1 cellular context compared by ENCODE assay signal in the genomic region with DNA sequence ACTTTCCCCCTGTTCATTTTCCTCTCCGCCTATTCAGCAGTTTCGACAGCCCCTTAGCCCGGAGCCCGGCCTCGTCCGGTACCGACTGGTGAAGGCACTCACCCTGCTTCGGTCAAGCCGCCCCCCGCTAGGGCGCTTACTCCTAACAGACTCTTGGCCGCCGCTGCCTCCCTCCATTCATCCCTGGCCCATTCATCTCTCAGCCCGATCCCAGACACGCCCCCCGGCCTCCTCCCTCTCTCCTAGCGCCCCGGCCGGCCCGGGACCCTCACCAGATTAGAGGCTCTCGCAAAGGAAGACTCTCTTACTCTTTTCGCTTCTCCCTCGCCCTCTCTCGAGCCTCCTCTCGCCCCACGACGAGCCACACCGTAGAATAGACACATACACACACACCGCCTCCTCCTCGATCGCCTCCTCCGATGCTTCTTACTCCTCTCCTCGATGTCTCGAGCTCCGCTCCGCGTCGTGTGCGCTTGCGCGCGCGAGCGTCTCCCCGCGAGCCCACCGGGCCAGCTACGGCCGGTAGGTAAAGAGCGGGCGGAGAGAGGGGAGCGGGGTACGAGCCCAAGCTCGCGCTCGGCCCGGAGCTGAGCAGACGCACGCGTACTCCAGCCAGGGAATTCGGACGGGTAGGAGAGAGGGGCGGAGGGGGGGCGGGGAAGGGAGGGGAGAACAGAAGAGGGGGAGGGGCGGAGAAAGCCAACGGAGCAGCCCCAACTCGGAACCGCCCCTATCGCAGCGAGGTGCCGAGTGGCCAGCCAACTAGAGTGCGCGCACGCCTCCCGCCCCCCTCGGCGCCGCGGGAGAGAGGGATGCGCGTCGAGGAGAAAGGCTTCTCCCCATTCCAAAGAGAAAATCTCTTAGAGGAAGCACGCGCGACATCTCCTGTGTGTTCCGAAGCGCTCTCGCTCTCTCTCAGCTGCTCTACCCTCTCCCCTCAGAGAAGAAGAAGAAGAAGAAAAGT.
TF ChIP-seq lines count a peak whose summit lies in the region.

Gene WNK3, minus strand, starts transcription at position 633 of the 964 bp plus-strand sequence.

TF ChIP-seq in Ishikawa, 13 proteins besides CTCF, POLR2A, EP300 and RAD21 (continued from another document):
- TF ChIP-seq, protein P1, sequence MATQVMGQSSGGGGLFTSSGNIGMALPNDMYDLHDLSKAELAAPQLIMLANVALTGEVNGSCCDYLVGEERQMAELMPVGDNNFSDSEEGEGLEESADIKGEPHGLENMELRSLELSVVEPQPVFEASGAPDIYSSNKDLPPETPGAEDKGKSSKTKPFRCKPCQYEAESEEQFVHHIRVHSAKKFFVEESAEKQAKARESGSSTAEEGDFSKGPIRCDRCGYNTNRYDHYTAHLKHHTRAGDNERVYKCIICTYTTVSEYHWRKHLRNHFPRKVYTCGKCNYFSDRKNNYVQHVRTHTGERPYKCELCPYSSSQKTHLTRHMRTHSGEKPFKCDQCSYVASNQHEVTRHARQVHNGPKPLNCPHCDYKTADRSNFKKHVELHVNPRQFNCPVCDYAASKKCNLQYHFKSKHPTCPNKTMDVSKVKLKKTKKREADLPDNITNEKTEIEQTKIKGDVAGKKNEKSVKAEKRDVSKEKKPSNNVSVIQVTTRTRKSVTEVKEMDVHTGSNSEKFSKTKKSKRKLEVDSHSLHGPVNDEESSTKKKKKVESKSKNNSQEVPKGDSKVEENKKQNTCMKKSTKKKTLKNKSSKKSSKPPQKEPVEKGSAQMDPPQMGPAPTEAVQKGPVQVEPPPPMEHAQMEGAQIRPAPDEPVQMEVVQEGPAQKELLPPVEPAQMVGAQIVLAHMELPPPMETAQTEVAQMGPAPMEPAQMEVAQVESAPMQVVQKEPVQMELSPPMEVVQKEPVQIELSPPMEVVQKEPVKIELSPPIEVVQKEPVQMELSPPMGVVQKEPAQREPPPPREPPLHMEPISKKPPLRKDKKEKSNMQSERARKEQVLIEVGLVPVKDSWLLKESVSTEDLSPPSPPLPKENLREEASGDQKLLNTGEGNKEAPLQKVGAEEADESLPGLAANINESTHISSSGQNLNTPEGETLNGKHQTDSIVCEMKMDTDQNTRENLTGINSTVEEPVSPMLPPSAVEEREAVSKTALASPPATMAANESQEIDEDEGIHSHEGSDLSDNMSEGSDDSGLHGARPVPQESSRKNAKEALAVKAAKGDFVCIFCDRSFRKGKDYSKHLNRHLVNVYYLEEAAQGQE (IDR thresholded peaks at IDR 0.05; ENCODE audit: low read depth), result no peak
TF ChIP-seq in Ishikawa: peak in this region for 2.
